Comparison of ENCODE assay signal across 8 cellular contexts in the genomic region with DNA sequence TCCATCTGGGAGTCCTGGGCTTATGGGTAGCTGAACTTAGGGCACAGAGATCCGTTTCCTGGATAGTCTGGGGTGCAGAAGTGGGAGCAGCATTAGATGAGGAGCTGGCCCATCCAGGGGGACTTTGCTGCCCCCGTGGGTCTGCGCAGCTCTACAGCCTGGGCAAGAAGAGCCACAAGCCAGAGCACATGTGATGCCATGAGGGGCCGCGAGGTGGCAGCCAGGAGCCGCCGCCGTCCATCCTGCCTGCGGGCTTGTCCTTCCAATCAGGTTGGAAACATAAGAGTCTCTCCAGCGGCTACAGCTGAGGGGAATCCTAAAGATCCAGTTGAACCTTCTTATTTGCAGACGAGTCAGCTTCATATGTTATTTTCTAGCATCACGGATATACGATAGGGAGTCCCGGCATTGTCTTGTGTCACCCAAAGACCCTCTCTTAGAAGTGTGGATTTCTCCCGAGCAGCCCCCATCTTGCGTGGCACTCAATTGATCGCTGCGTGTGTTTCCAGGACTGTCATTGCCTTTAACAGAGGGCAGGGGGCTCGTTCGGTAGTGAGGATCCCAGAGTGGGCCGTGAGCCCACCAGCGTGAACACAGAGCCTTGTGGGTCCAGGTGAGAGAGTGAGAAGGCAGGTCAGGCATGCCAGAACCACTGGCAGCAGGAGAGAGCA. TPM values are rescaled to one million over a fixed set of nuclear protein-coding genes. Genes with fewer than 3 reads are reported as not detected.
DNase-seq lines count a peak whose midpoint lies in the region; ATAC-seq, FAIRE-seq and TF ChIP-seq lines count a peak whose summit lies in the region.

No MANE protein-coding gene starts in this region.

- FAIRE-seq in H54 (lab: Jason Lieb, UNC): no peak

- peaks cover 11% of the 10 kb centered on the region for H3K27me3 Mint-ChIP-seq in activated CD4-positive, alpha-beta memory T cell treated with anti-CD3 and anti-CD28 coated beads, Interleukin-2, amount 10 ng/mL, durations not matched to agents 7 days and 5 days

- H2BK5ac ChIP-seq in mesendoderm (ENCODE audit: low read length): no peak overlapping the region

- H3K4me2 ChIP-seq in mesendoderm (ENCODE audit: low read length): no peak overlapping the region

- no peak overlapping the region for H2BK15ac ChIP-seq in mesendoderm (replicated peaks; ENCODE audit: low read depth)

- no peaks in the 10 kb centered on the region for H3K79me2 ChIP-seq in mesendoderm (ENCODE audit: control insufficient read depth, insufficient read depth, low read length)

- no peak overlapping the region for H3K4me3 ChIP-seq in mesendoderm (ENCODE audit: low read length)

- no peak for ATAC-seq in GM18502 (IDR thresholded peaks at IDR 0.05; ENCODE audit: poor library complexity, unreplicated experiment)

- H3K36me3 ChIP-seq in mesendoderm (ENCODE audit: control insufficient read depth, insufficient read depth, low read length): no peaks in the 10 kb centered on the region

- peak; percentile 87 for DNase-seq in AG20443 (ENCODE audit: low spot score)
- peak; percentile 72 for DNase-seq in H54 (ENCODE audit: insufficient read length, low spot score)
- peak; percentile 45 for DNase-seq in NCI-H748 (lab: John Stamatoyannopoulos, UW; ENCODE audit: unreplicated experiment)
- DNase-seq in activated CD4-positive, alpha-beta memory T cell treated with anti-CD3 and anti-CD28 coated beads, Interleukin-2, amount 10 ng/mL, durations not matched to agents 7 days and 5 days: peak; percentile 70
- peak; percentile 34 for DNase-seq in effector CD8-positive, alpha-beta T cell (lab: John Stamatoyannopoulos, UW)
- DNase-seq in mesendoderm: peak; percentile 74
- peak; percentile 48 for DNase-seq in stimulated activated CD8-positive, alpha-beta memory T cell treated with anti-CD3 and anti-CD28 coated beads, Interleukin-4, amount 100 ng/mL, for 24 hours (ENCODE audit: low read depth)

- H3K4me3 Mint-ChIP-seq in activated CD4-positive, alpha-beta memory T cell treated with anti-CD3 and anti-CD28 coated beads, Interleukin-2, amount 10 ng/mL, durations not matched to agents 7 days and 5 days: no peak overlapping the region

- H3K23ac ChIP-seq in mesendoderm (ENCODE audit: low read length): no peak overlapping the region

- H2AK5ac ChIP-seq in mesendoderm (ENCODE audit: low read length): no peak overlapping the region

- no peak overlapping the region for H3K27ac ChIP-seq in mesendoderm (ENCODE audit: low read depth, low read length)

- peaks cover 11% of the 10 kb centered on the region for H3K9me3 Mint-ChIP-seq in activated CD4-positive, alpha-beta memory T cell treated with anti-CD3 and anti-CD28 coated beads, Interleukin-2, amount 10 ng/mL, durations not matched to agents 7 days and 5 days

- H4K5ac ChIP-seq in mesendoderm (ENCODE audit: low read length): no peak overlapping the region

- WGBS in mesendoderm (ENCODE audit: extremely low coverage, insufficient coverage, low lambda C conversion rate): no CpG with 5 or more reads among the region's 22 CpGs

- H3K18ac ChIP-seq in mesendoderm (ENCODE audit: low read length): no peak overlapping the region

- CTCF ChIA-PET in activated CD4-positive, alpha-beta memory T cell treated with anti-CD3 and anti-CD28 coated beads, Interleukin-2, amount 10 ng/mL, durations not matched to agents 7 days and 5 days (lab: Charles Lee): interaction anchor here (0.7 to 2.5 kb wide), 10 partner anchors 10 to 348 kb away, joined by 3 to 8 read pairs (median 6); no protein-coding TSS in a partner anchor

- H3K4me1 ChIP-seq in mesendoderm (ENCODE audit: control insufficient read depth, low read depth, low read length): no peaks in the 10 kb centered on the region

- H3K36me3 Mint-ChIP-seq in activated CD4-positive, alpha-beta memory T cell treated with anti-CD3 and anti-CD28 coated beads, Interleukin-2, amount 10 ng/mL, durations not matched to agents 7 days and 5 days (ENCODE audit: low read depth): no peaks in the 10 kb centered on the region

- H3K79me1 ChIP-seq in mesendoderm (ENCODE audit: low read length): no peaks in the 10 kb centered on the region

- H2BK120ac ChIP-seq in mesendoderm (ENCODE audit: low read depth, low read length): no peak overlapping the region

- POLR2A ChIA-PET in activated CD4-positive, alpha-beta memory T cell treated with anti-CD3 and anti-CD28 coated beads, Interleukin-2, amount 10 ng/mL, durations not matched to agents 7 days and 5 days (lab: Charles Lee): no interaction called here

- H3K56ac ChIP-seq in mesendoderm (ENCODE audit: low read length): no peak overlapping the region

- H3K27me3 ChIP-seq in mesendoderm (ENCODE audit: insufficient read depth, low read length, poor library complexity): no peaks in the 10 kb centered on the region

- H3K4me1 Mint-ChIP-seq in activated CD4-positive, alpha-beta memory T cell treated with anti-CD3 and anti-CD28 coated beads, Interleukin-2, amount 10 ng/mL, durations not matched to agents 7 days and 5 days: no peaks in the 10 kb centered on the region

- no peak for TF ChIP-seq POLR2A in H54 (IDR thresholded peaks at IDR 0.05; ENCODE audit: low read depth, low read length)

- no peak overlapping the region for H3K4ac ChIP-seq in mesendoderm (ENCODE audit: low read depth, low read length)

- H3K27ac Mint-ChIP-seq in activated CD4-positive, alpha-beta memory T cell treated with anti-CD3 and anti-CD28 coated beads, Interleukin-2, amount 10 ng/mL, durations not matched to agents 7 days and 5 days: no peak overlapping the region

- H4K8ac ChIP-seq in mesendoderm (ENCODE audit: low read depth, low read length): no peak overlapping the region

- H3K9ac ChIP-seq in mesendoderm (ENCODE audit: low read length): no peak overlapping the region

RNA-seq across cellular contexts. Expression of a gene that starts 22.0 kb away (rescaled TPM):
- not detected for total RNA-seq in activated CD4-positive, alpha-beta memory T cell treated with anti-CD3 and anti-CD28 coated beads, Interleukin-2, amount 10 ng/mL, durations not matched to agents 7 days and 5 days
- polyA plus RNA-seq in mesendoderm (2013, experiment 1 of 2): 0.49 TPM
- 0.34 TPM for polyA plus RNA-seq in mesendoderm (2013, experiment 2 of 2)

RNA-seq across cellular contexts. Expression of a gene that starts 28.7 kb away (rescaled TPM):
- total RNA-seq in activated CD4-positive, alpha-beta memory T cell treated with anti-CD3 and anti-CD28 coated beads, Interleukin-2, amount 10 ng/mL, durations not matched to agents 7 days and 5 days: 10 to 100 TPM; 28.5 to 28.9 TPM
- polyA plus RNA-seq in mesendoderm (2013, experiment 1 of 2): 5.1 TPM
- 6.1 TPM for polyA plus RNA-seq in mesendoderm (2013, experiment 2 of 2)

RNA-seq across cellular contexts. Expression of a gene that starts 36.4 kb away (rescaled TPM):
- 10 to 100 TPM; 78.4 to 81.1 TPM for total RNA-seq in activated CD4-positive, alpha-beta memory T cell treated with anti-CD3 and anti-CD28 coated beads, Interleukin-2, amount 10 ng/mL, durations not matched to agents 7 days and 5 days
- 21.0 TPM for polyA plus RNA-seq in mesendoderm (2013, experiment 1 of 2)
- 20.4 TPM for polyA plus RNA-seq in mesendoderm (2013, experiment 2 of 2)

Comparison
In these comparisons a context has a peak if more than half of its experiments do, and no peak if none do; other contexts are left out.
1. DNase-seq: peak in every context shown above with its lines; median percentile 87 in AG20443; 74 in mesendoderm; 72 in H54; 70 in activated CD4-positive, alpha-beta memory T cell treated with anti-CD3 and anti-CD28 coated beads, Interleukin-2, amount 10 ng/mL, durations not matched to agents 7 days and 5 days; 48 in stimulated activated CD8-positive, alpha-beta memory T cell treated with anti-CD3 and anti-CD28 coated beads, Interleukin-4, amount 100 ng/mL, for 24 hours; 45 in NCI-H748; 34 in effector CD8-positive, alpha-beta T cell.